In genomic region chr5:73365990-73366667, GRCh38 we compare ENCODE assay signal across 21 cellular contexts.
A peak's percentile ranks its signal among the peaks of the same experiment; 100 is the strongest.
DNase-seq lines count a peak whose midpoint lies in the region; ATAC-seq and TF ChIP-seq lines count a peak whose summit lies in the region.
"Had no signal": no experiment of that assay in that cellular context is flagged by ENCODE, and none has a peak within 500 bp of the region (broad histone marks: within the 10 kb centered on the region; RNA-seq: fewer than 3 reads in every experiment).

No MANE protein-coding gene starts in this region.

- POLR2A ChIA-PET in naive thymus-derived CD4-positive, alpha-beta T cell (lab: Charles Lee) = no interaction called here

- CTCF ChIA-PET in naive thymus-derived CD4-positive, alpha-beta T cell (lab: Charles Lee) = no interaction called here

- peak; percentile 39 for DNase-seq in EH (ENCODE audit: low read depth)
- DNase-seq in cerebellar cortex (ENCODE audit: low spot score) = peak; percentile 50
- DNase-seq in osteoblast (ENCODE audit: insufficient read length, low spot score, missing footprints) = no peak
- no peak for DNase-seq in naive thymus-derived CD4-positive, alpha-beta T cell
- no peak for DNase-seq in DMS153 (lab: John Stamatoyannopoulos, UW)
- no peak for DNase-seq in nucleus accumbens (lab: John Stamatoyannopoulos, UW)
- DNase-seq: activated naive CD4-positive, alpha-beta T cell treated with anti-CD3 and anti-CD28 coated beads, Interleukin-2, amount 50 U/mL, for 16 hours; aorta; BE2C; cerebellar nuclear complex; effector CD8-positive, alpha-beta T cell; gastrocnemius medialis; GOT3; islet precursor cell; NCI-H2107; SHP77; spleen; stimulated activated CD4-positive, alpha-beta T cell treated with anti-CD3 and anti-CD28 coated beads, Interleukin-4, amount 100 ng/mL, for 24 hours; stimulated activated naive CD4-positive, alpha-beta T cell treated with Interleukin-2 at 50 U/mL for 16 hours had no signal

- peaks cover 42% of the 10 kb centered on the region for H3K4me1 ChIP-seq in osteoblast (ENCODE audit: insufficient read depth, low read length)
- H3K4me1 ChIP-seq in naive thymus-derived CD4-positive, alpha-beta T cell (ENCODE audit: control insufficient read depth in 2 of 2, insufficient read depth in 2 of 2, low read length in 2 of 2) = no peaks in the 10 kb centered on the region
- H3K4me1 ChIP-seq: gastrocnemius medialis, spleen had no signal

- H3K36me3 ChIP-seq in osteoblast (ENCODE audit: insufficient read depth, low read length) = no peaks in the 10 kb centered on the region
- H3K36me3 ChIP-seq in naive thymus-derived CD4-positive, alpha-beta T cell (ENCODE audit: control insufficient read depth in 2 of 3, insufficient read depth in 3 of 3, low read length in 3 of 3) = no peaks in the 10 kb centered on the region
- H3K36me3 ChIP-seq: BE2C, esophagus muscularis mucosa, gastrocnemius medialis, spleen had no signal

- H3K4me3 Mint-ChIP-seq in naive thymus-derived CD4-positive, alpha-beta T cell = no peak overlapping the region

- no peak overlapping the region for H3K27ac Mint-ChIP-seq in naive thymus-derived CD4-positive, alpha-beta T cell

- H3K9me3 ChIP-seq in osteoblast (ENCODE audit: low read depth, low read length) = no peaks in the 10 kb centered on the region
- H3K9me3 ChIP-seq in naive thymus-derived CD4-positive, alpha-beta T cell (ENCODE audit: control insufficient read depth in 2 of 3, low read length in 3 of 3) = no peaks in the 10 kb centered on the region
- H3K9me3 ChIP-seq: BE2C, esophagus muscularis mucosa, gastrocnemius medialis, spleen had no signal

- no peak for ATAC-seq in naive thymus-derived CD4-positive, alpha-beta T cell
- ATAC-seq: gastrocnemius medialis had no signal

- peaks cover 0 to 6% (median 0%) of the 10 kb centered on the region in 5 donors for H3K36me3 Mint-ChIP-seq in naive thymus-derived CD4-positive, alpha-beta T cell

- H4K20me1 ChIP-seq in osteoblast (ENCODE audit: insufficient read depth, low read length) = no peaks in the 10 kb centered on the region

- TF ChIP-seq CTCF in osteoblast (IDR thresholded peaks at IDR 0.05; ENCODE audit: extremely low read depth, low read depth, low read length) = no peak

- peak overlapping the region; percentile 38 for H2AFZ ChIP-seq in osteoblast (ENCODE audit: low read length)

- H3K27me3 Mint-ChIP-seq in naive thymus-derived CD4-positive, alpha-beta T cell = peaks cover 24 to 52% (median 42%) of the 10 kb centered on the region in 5 donors

- TF ChIP-seq EP300 in Ishikawa (IDR thresholded peaks at IDR 0.05; ENCODE audit: borderline replicate concordance) = peak; percentile 88

- H3K4me1 Mint-ChIP-seq in naive thymus-derived CD4-positive, alpha-beta T cell = peaks cover 0 to 3% (median 0%) of the 10 kb centered on the region in 7 donors

- H3K27ac ChIP-seq in osteoblast (ENCODE audit: low read depth, low read length) = peak overlapping the region; percentile 81
- no peak overlapping the region for H3K27ac ChIP-seq in naive thymus-derived CD4-positive, alpha-beta T cell (ENCODE audit: low read depth, low read length)
- H3K27ac ChIP-seq: esophagus muscularis mucosa, gastrocnemius medialis, spleen had no signal

- H3K79me2 ChIP-seq in osteoblast (ENCODE audit: insufficient read depth, low read length) = no peaks in the 10 kb centered on the region

- no peaks in the 10 kb centered on the region for H3K27me3 ChIP-seq in osteoblast (ENCODE audit: insufficient read depth, low read length)
- no peaks in the 10 kb centered on the region for H3K27me3 ChIP-seq in naive thymus-derived CD4-positive, alpha-beta T cell (ENCODE audit: control insufficient read depth in 2 of 2, insufficient read depth in 2 of 2, low read length in 2 of 2)
- H3K27me3 ChIP-seq: BE2C, esophagus muscularis mucosa had no signal

- TF ChIP-seq RAD21 in Ishikawa (IDR thresholded peaks at IDR 0.05; ENCODE audit: low read depth) = peak; percentile 15; the same call in 1 of the 2 replicates

- peak overlapping the region; percentile 56 for H3K4me2 ChIP-seq in osteoblast (ENCODE audit: insufficient read depth, low read length)

- no peak overlapping the region for H3K4me3 ChIP-seq in osteoblast (ENCODE audit: insufficient read depth, low read length)
- no peak overlapping the region for H3K4me3 ChIP-seq in naive thymus-derived CD4-positive, alpha-beta T cell (ENCODE audit: low read length)
- H3K4me3 ChIP-seq: esophagus muscularis mucosa, gastrocnemius medialis, spleen had no signal

- peaks cover 0 to 5% (median 0%) of the 10 kb centered on the region in 11 donors for H3K9me3 Mint-ChIP-seq in naive thymus-derived CD4-positive, alpha-beta T cell

- intact Hi-C loops in naive thymus-derived CD4-positive, alpha-beta T cell (cut with micrococcal nuclease) = no loop called here

TF ChIP-seq in Ishikawa, 13 proteins besides CTCF, POLR2A, EP300 and RAD21:
- no peak for TF ChIP-seq REST (IDR thresholded peaks at IDR 0.05; ENCODE audit: low read depth)
- no peak for TF ChIP-seq TAF1 (IDR thresholded peaks at IDR 0.05; ENCODE audit: low read depth)
- TF ChIP-seq YY1 (IDR thresholded peaks at IDR 0.05; ENCODE audit: low read depth) = no peak
- no peak for TF ChIP-seq CREB1 (IDR thresholded peaks at IDR 0.05; ENCODE audit: low read depth)
- TF ChIP-seq TEAD4 (IDR thresholded peaks at IDR 0.05) = peak; percentile 64; the same call in 1 of the 2 replicates
- peak; percentile 88 for TF ChIP-seq TCF12 (IDR thresholded peaks at IDR 0.05; ENCODE audit: low read depth)
- no peak for TF ChIP-seq EGR1 (IDR thresholded peaks at IDR 0.05)
- TF ChIP-seq FOXM1 (IDR thresholded peaks at IDR 0.05; ENCODE audit: borderline replicate concordance, low read depth) = peak; percentile 66
- TF ChIP-seq CEBPB (IDR thresholded peaks at IDR 0.05) = no peak
- peak; percentile 60; the same call in 1 of the 2 replicates for TF ChIP-seq MAX (IDR thresholded peaks at IDR 0.05)
- TF ChIP-seq ZBTB7A (IDR thresholded peaks at IDR 0.05; ENCODE audit: low read depth) = 0 out of 2 replicates have a peak, but pooled peaks have one; percentile 49
- peak; percentile 96 for TF ChIP-seq NFIC (IDR thresholded peaks at IDR 0.05)
- no peak for TF ChIP-seq USF1 (IDR thresholded peaks at IDR 0.05)

Comparison
In these comparisons a context has a peak if more than half of its experiments do, and no peak if none do; other contexts are left out.
1. DNase-seq: peak in EH (single experiment) and cerebellar cortex (single experiment); none in osteoblast (single experiment), naive thymus-derived CD4-positive, alpha-beta T cell (0 of 9), DMS153 (single experiment) and nucleus accumbens (0 of 56).